21 cellular contexts compared by ENCODE assay signal in genomic region chr19:7478843-7479227, GRCh38.
"Had no signal": no experiment of that assay in that cellular context is flagged by ENCODE, and none has a peak within 500 bp of the region (broad histone marks: within the 10 kb centered on the region; RNA-seq: fewer than 3 reads in every experiment).

No MANE protein-coding gene starts in this region.

- ATAC-seq: activated CD4-positive, alpha-beta T cell treated with anti-CD3 and anti-CD28 coated beads for 36 hours had no signal

- H3K4me1 ChIP-seq: breast epithelium had no signal

- H3K27me3 ChIP-seq: breast epithelium, colonic mucosa, dorsolateral prefrontal cortex, heart left ventricle, sigmoid colon, tibial artery had no signal

- DNase-seq: activated B cell treated with CpG ODN at 0.5 μM for 24 hours; activated CD4-positive, alpha-beta T cell treated with anti-CD3 and anti-CD28 coated beads for 36 hours; activated CD4-positive, alpha-beta T cell treated with anti-CD3 and anti-CD28 coated beads, Interleukin-2, amount 50 U/mL, for 4 hours; activated CD8-positive, alpha-beta memory T cell treated with anti-CD3 and anti-CD28 coated beads for 24 hours; activated CD8-positive, alpha-beta memory T cell treated with anti-CD3 and anti-CD28 coated beads, Interleukin-2, amount 50 U/mL, for 4 hours; activated T-cell treated with anti-CD3 and anti-CD28 coated beads, Interleukin-2, amount 50 U/mL, for 24 hours; colonic mucosa; dorsolateral prefrontal cortex; endodermal cell; heart left ventricle; left cardiac atrium; mucosa of descending colon; naive B cell; stimulated activated CD4-positive, alpha-beta T cell treated with anti-CD3 and anti-CD28 coated beads, Interleukin-4, amount 100 ng/mL, for 1 hour; T-helper 1 cell; tibial artery had no signal

- H3K9me3 Mint-ChIP-seq: activated B cell treated with CpG ODN at 0.5 μM for 24 hours; activated naive CD4-positive, alpha-beta T cell treated with anti-CD3 and anti-CD28 coated beads, Interleukin-2, amount 50 U/mL, for 72 hours; activated T-cell treated with anti-CD3 and anti-CD28 coated beads, Interleukin-2, amount 50 U/mL, for 24 hours; activated T-helper 17 cell treated with anti-CD3 and anti-CD28 coated beads, Interleukin-2, amount 50 U/mL, for 72 hours; endodermal cell; stimulated activated naive CD8-positive, alpha-beta T cell treated with anti-CD3 and anti-CD28 coated beads, Interleukin-15, Interleukin-2, amounts not matched to agents 100 ng/mL and 50 ng/mL, for 24 hours had no signal

- H3K9me3 ChIP-seq: breast epithelium, colonic mucosa, mucosa of descending colon, sigmoid colon, tibial artery had no signal

- H3K4me3 Mint-ChIP-seq: activated B cell treated with CpG ODN at 0.5 μM for 24 hours; activated CD4-positive, alpha-beta T cell treated with anti-CD3 and anti-CD28 coated beads for 36 hours; activated T-cell treated with anti-CD3 and anti-CD28 coated beads, Interleukin-2, amount 50 U/mL, for 24 hours; activated T-helper 17 cell treated with anti-CD3 and anti-CD28 coated beads, Interleukin-2, amount 50 U/mL, for 72 hours; endodermal cell; stimulated activated naive CD8-positive, alpha-beta T cell treated with anti-CD3 and anti-CD28 coated beads, Interleukin-15, Interleukin-2, amounts not matched to agents 100 ng/mL and 50 ng/mL, for 24 hours had no signal

- H3K27ac Mint-ChIP-seq: activated B cell treated with CpG ODN at 0.5 μM for 24 hours; activated CD4-positive, alpha-beta T cell treated with anti-CD3 and anti-CD28 coated beads for 36 hours; activated naive CD4-positive, alpha-beta T cell treated with anti-CD3 and anti-CD28 coated beads, Interleukin-2, amount 50 U/mL, for 72 hours; activated T-cell treated with anti-CD3 and anti-CD28 coated beads, Interleukin-2, amount 50 U/mL, for 24 hours; endodermal cell; stimulated activated naive CD8-positive, alpha-beta T cell treated with anti-CD3 and anti-CD28 coated beads, Interleukin-15, Interleukin-2, amounts not matched to agents 100 ng/mL and 50 ng/mL, for 24 hours had no signal

- H3K27me3 Mint-ChIP-seq: activated B cell treated with CpG ODN at 0.5 μM for 24 hours; activated CD4-positive, alpha-beta T cell treated with anti-CD3 and anti-CD28 coated beads for 36 hours; activated T-helper 17 cell treated with anti-CD3 and anti-CD28 coated beads, Interleukin-2, amount 50 U/mL, for 72 hours; naive B cell; stimulated activated naive CD8-positive, alpha-beta T cell treated with anti-CD3 and anti-CD28 coated beads, Interleukin-15, Interleukin-2, amounts not matched to agents 100 ng/mL and 50 ng/mL, for 24 hours had no signal

- H3K36me3 Mint-ChIP-seq: activated naive CD4-positive, alpha-beta T cell treated with anti-CD3 and anti-CD28 coated beads, Interleukin-2, amount 50 U/mL, for 72 hours; naive B cell had no signal

- H3K4me3 ChIP-seq: breast epithelium, colonic mucosa, dorsolateral prefrontal cortex, heart left ventricle, mucosa of descending colon, sigmoid colon, tibial artery had no signal

- H3K27ac ChIP-seq: colonic mucosa, tibial artery had no signal

- H3K36me3 ChIP-seq: breast epithelium, colonic mucosa, heart left ventricle, sigmoid colon, tibial artery had no signal
